19 cellular contexts compared by ENCODE assay signal in the genomic region with DNA sequence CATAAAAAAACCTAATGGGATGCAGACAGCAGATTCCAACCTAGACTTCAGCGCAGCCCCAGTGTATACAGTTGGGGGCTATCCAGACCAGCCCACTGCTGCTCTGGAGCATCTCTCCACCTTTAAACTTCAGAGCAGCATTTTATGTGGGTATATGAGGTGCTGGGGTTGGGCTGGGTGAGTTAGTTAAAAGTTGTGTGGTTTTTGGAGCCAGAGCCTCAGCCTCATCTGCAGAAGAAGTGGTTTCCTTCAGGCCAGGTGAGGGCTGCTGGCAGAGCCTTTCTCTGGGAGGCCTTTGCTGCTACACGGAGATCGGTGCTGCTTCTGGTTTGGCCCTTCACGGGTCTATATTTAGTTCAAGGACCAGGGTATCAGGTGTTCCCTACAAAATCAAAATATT.
DNase-seq lines count a peak whose midpoint lies in the region; ATAC-seq and TF ChIP-seq lines count a peak whose summit lies in the region.
"Had no signal": no experiment of that assay in that cellular context is flagged by ENCODE, and none has a peak within 500 bp of the region (broad histone marks: within the 10 kb centered on the region; RNA-seq: fewer than 3 reads in every experiment).

No MANE protein-coding gene starts in this region.

- peak; percentile 22 for DNase-seq in activated naive CD4-positive, alpha-beta T cell treated with anti-CD3 and anti-CD28 coated beads, Interleukin-2, amount 10 ng/mL, durations not matched to agents 7 days and 5 days
- DNase-seq in activated naive CD4-positive, alpha-beta T cell treated with Interleukin-2 at 50 U/mL for 16 hours: no peak
- DNase-seq in CD8-positive, alpha-beta T cell: peak in 2 of 7 experiments; percentile 32 to 62
- DNase-seq in mesothelial cell of epicardium (ENCODE audit: low spot score in 2 of 2, unreplicated experiment in 2 of 2) (no peak), D341Med (ENCODE audit: low spot score) (no peak), trophoblast cell (no peak)
- DNase-seq: BE2C; CD4-positive, CD25-positive, alpha-beta regulatory T cell; GF-D8; NCI-H1105 treated with DMSO at 0.1 percent for 48 hours; NCI-H1694; NCI-H2081 treated with DMSO at 0.1 percent for 48 hours; NCI-H446 treated with DMSO at 0.1 percent for 48 hours; Peyer's patch had no signal

- H3K27ac Mint-ChIP-seq in activated naive CD4-positive, alpha-beta T cell treated with anti-CD3 and anti-CD28 coated beads, Interleukin-2, amount 10 ng/mL, durations not matched to agents 7 days and 5 days: no peak overlapping the region
- peak overlapping the region; percentile 83 for H3K27ac Mint-ChIP-seq in CD8-positive, alpha-beta T cell
- H3K27ac Mint-ChIP-seq in mesothelial cell of epicardium: peak overlapping the region; percentile 19
- H3K27ac Mint-ChIP-seq: CD4-positive, CD25-positive, alpha-beta regulatory T cell; GM23338 had no signal

- no peaks in the 10 kb centered on the region for H3K27me3 ChIP-seq in CD8-positive, alpha-beta T cell (ENCODE audit: insufficient read depth, low read length)
- H3K27me3 ChIP-seq in trophoblast cell (ENCODE audit: insufficient read depth, low read length): no peaks in the 10 kb centered on the region
- H3K27me3 ChIP-seq: BE2C, Peyer's patch had no signal

- POLR2A ChIA-PET in CD8-positive, alpha-beta T cell (lab: Charles Lee): interaction anchor here (1.2 to 3.1 kb wide), 3 partner anchors 13 to 38 kb away, joined by 3 to 24 read pairs (median 4); no protein-coding TSS in a partner anchor

- H3K79me1 ChIP-seq in trophoblast cell (ENCODE audit: low read length): no peaks in the 10 kb centered on the region

- H2BK120ac ChIP-seq in trophoblast cell (ENCODE audit: insufficient read depth, low read length, poor library complexity): no peak overlapping the region

- no peak overlapping the region for H4K91ac ChIP-seq in trophoblast cell (ENCODE audit: low read depth, low read length)

- H2AK5ac ChIP-seq in trophoblast cell (ENCODE audit: low read length): no peak overlapping the region

- H3K4me1 Mint-ChIP-seq in activated naive CD4-positive, alpha-beta T cell treated with anti-CD3 and anti-CD28 coated beads, Interleukin-2, amount 10 ng/mL, durations not matched to agents 7 days and 5 days: peaks cover 18% of the 10 kb centered on the region
- peaks cover 47% of the 10 kb centered on the region for H3K4me1 Mint-ChIP-seq in CD8-positive, alpha-beta T cell (ENCODE audit: low read depth)
- H3K4me1 Mint-ChIP-seq in mesothelial cell of epicardium: peaks cover 18% of the 10 kb centered on the region
- H3K4me1 Mint-ChIP-seq: CD4-positive, CD25-positive, alpha-beta regulatory T cell had no signal

- intact Hi-C loops in CD8-positive, alpha-beta T cell (cut with DNase I, micrococcal nuclease): loop anchor here in 1 of 2 experiments (1.0 to 10.0 kb wide), 2 partner anchors 12 to 448 kb away; a partner anchor contains a TSS

- H3K36me3 Mint-ChIP-seq in activated naive CD4-positive, alpha-beta T cell treated with anti-CD3 and anti-CD28 coated beads, Interleukin-2, amount 10 ng/mL, durations not matched to agents 7 days and 5 days: no peaks in the 10 kb centered on the region
- H3K36me3 Mint-ChIP-seq in CD8-positive, alpha-beta T cell: no peaks in the 10 kb centered on the region
- H3K36me3 Mint-ChIP-seq in mesothelial cell of epicardium: no peaks in the 10 kb centered on the region
- H3K36me3 Mint-ChIP-seq: CD4-positive, CD25-positive, alpha-beta regulatory T cell had no signal

- no peak overlapping the region for H3K14ac ChIP-seq in trophoblast cell (ENCODE audit: low read length)

- H3K18ac ChIP-seq in trophoblast cell (ENCODE audit: low read length): no peak overlapping the region

- no peak overlapping the region for H4K12ac ChIP-seq in trophoblast cell (ENCODE audit: low read depth, low read length)

- no peaks in the 10 kb centered on the region for H3K9me3 Mint-ChIP-seq in activated naive CD4-positive, alpha-beta T cell treated with anti-CD3 and anti-CD28 coated beads, Interleukin-2, amount 10 ng/mL, durations not matched to agents 7 days and 5 days
- H3K9me3 Mint-ChIP-seq in CD8-positive, alpha-beta T cell: no peaks in the 10 kb centered on the region
- H3K9me3 Mint-ChIP-seq in mesothelial cell of epicardium: no peaks in the 10 kb centered on the region
- H3K9me3 Mint-ChIP-seq: GM23338 had no signal

- WGBS in trophoblast cell (ENCODE audit: extremely low coverage, insufficient coverage, insufficient read length): no CpG with 5 or more reads among the region's 4 CpGs

- H3K79me2 ChIP-seq in trophoblast cell (ENCODE audit: control insufficient read depth, insufficient read depth, low read length, poor library complexity): no peaks in the 10 kb centered on the region

- H3K27me3 Mint-ChIP-seq in activated naive CD4-positive, alpha-beta T cell treated with anti-CD3 and anti-CD28 coated beads, Interleukin-2, amount 10 ng/mL, durations not matched to agents 7 days and 5 days: peaks cover 7% of the 10 kb centered on the region
- peaks cover 2% of the 10 kb centered on the region for H3K27me3 Mint-ChIP-seq in CD8-positive, alpha-beta T cell (ENCODE audit: low read depth)
- no peaks in the 10 kb centered on the region for H3K27me3 Mint-ChIP-seq in mesothelial cell of epicardium (ENCODE audit: low read depth)

- H3K36me3 ChIP-seq in CD8-positive, alpha-beta T cell (ENCODE audit: insufficient read depth, low read length): no peaks in the 10 kb centered on the region
- no peaks in the 10 kb centered on the region for H3K36me3 ChIP-seq in trophoblast cell (ENCODE audit: control insufficient read depth in 1 of 2, insufficient read depth in 2 of 2, low read length in 2 of 2)
- H3K36me3 ChIP-seq: BE2C, Peyer's patch had no signal

- H2AFZ ChIP-seq in trophoblast cell (ENCODE audit: insufficient read depth, low read length, poor library complexity): no peak overlapping the region
- H2AFZ ChIP-seq: GM23338 had no signal

- no peak overlapping the region for H2BK5ac ChIP-seq in trophoblast cell (ENCODE audit: low read depth, low read length, poor library complexity)

- no peak overlapping the region for H3K4me3 ChIP-seq in CD8-positive, alpha-beta T cell (ENCODE audit: low read depth, low read length)
- H3K4me3 ChIP-seq in trophoblast cell (ENCODE audit: low read depth, low read length): no peak overlapping the region
- H3K4me3 ChIP-seq: GM23338, K562, Peyer's patch had no signal

- H3K27ac ChIP-seq in CD8-positive, alpha-beta T cell (ENCODE audit: low read depth, low read length): no peak overlapping the region
- H3K27ac ChIP-seq in VCaP (peak overlapping the region; percentile 79), trophoblast cell (ENCODE audit: low read depth, low read length) (no peak overlapping the region)
- H3K27ac ChIP-seq: Peyer's patch had no signal

- no peak overlapping the region for H3K4ac ChIP-seq in trophoblast cell (ENCODE audit: low read depth, low read length)

- CTCF ChIA-PET in activated naive CD4-positive, alpha-beta T cell treated with anti-CD3 and anti-CD28 coated beads, Interleukin-2, amount 10 ng/mL, durations not matched to agents 7 days and 5 days (lab: Charles Lee): interaction anchor here (0.6 to 1.5 kb wide), 2 partner anchors 23 to 401 kb away, joined by 3 read pairs; no protein-coding TSS in a partner anchor
- CTCF ChIA-PET in CD8-positive, alpha-beta T cell (lab: Charles Lee): interaction anchor here (0.8 to 1.6 kb wide), 3 partner anchors 12 to 41 kb away, joined by 3 to 5 read pairs (median 3); no protein-coding TSS in a partner anchor

- H3K4me3 Mint-ChIP-seq in activated naive CD4-positive, alpha-beta T cell treated with anti-CD3 and anti-CD28 coated beads, Interleukin-2, amount 10 ng/mL, durations not matched to agents 7 days and 5 days: no peak overlapping the region
- H3K4me3 Mint-ChIP-seq in CD8-positive, alpha-beta T cell: peak overlapping the region; percentile 79
- no peak overlapping the region for H3K4me3 Mint-ChIP-seq in mesothelial cell of epicardium
- H3K4me3 Mint-ChIP-seq: CD4-positive, CD25-positive, alpha-beta regulatory T cell; GM23338 had no signal

- H4K8ac ChIP-seq in trophoblast cell (ENCODE audit: low read depth, low read length): no peak overlapping the region

- no peak overlapping the region for H2BK12ac ChIP-seq in trophoblast cell (ENCODE audit: low read length)

- peak; percentile 55 for ATAC-seq in CD8-positive, alpha-beta T cell
- no peak for ATAC-seq in GM18909 (IDR thresholded peaks at IDR 0.05; ENCODE audit: poor library complexity, unreplicated experiment)
- ATAC-seq: GM23338, HCT116, K562 had no signal

- no peak overlapping the region for H3K4me2 ChIP-seq in trophoblast cell (ENCODE audit: low read length)
- H3K4me2 ChIP-seq: GM23338 had no signal

- H3K4me1 ChIP-seq in CD8-positive, alpha-beta T cell (ENCODE audit: insufficient read depth, low read length): peaks cover 38% of the 10 kb centered on the region
- H3K4me1 ChIP-seq in trophoblast cell (ENCODE audit: control insufficient read depth in 1 of 2, insufficient read depth in 2 of 2, low read length in 2 of 2): peaks cover 4 to 13% of the 10 kb centered on the region in 2 experiments
- H3K4me1 ChIP-seq: Peyer's patch had no signal

- no peaks in the 10 kb centered on the region for H3K9me3 ChIP-seq in CD8-positive, alpha-beta T cell (ENCODE audit: low read length)
- H3K9me3 ChIP-seq in trophoblast cell (ENCODE audit: insufficient read depth, low read depth, low read length): no peaks in the 10 kb centered on the region
- H3K9me3 ChIP-seq: BE2C, Peyer's patch had no signal

- TF ChIP-seq CTCF in CD8-positive, alpha-beta T cell (IDR thresholded peaks at IDR 0.05): no peak
- TF ChIP-seq CTCF in VCaP (conservative IDR thresholded peaks at IDR 0.05): no peak
- TF ChIP-seq CTCF in mesothelial cell of epicardium (IDR thresholded peaks at IDR 0.05; ENCODE audit: unreplicated experiment): no peak

- no peak overlapping the region for H3K23ac ChIP-seq in trophoblast cell (ENCODE audit: low read length)

- H3K9ac ChIP-seq in trophoblast cell (ENCODE audit: low read length): no peak overlapping the region
